ENCODE assay signal across 8 cellular contexts in the genomic region with DNA sequence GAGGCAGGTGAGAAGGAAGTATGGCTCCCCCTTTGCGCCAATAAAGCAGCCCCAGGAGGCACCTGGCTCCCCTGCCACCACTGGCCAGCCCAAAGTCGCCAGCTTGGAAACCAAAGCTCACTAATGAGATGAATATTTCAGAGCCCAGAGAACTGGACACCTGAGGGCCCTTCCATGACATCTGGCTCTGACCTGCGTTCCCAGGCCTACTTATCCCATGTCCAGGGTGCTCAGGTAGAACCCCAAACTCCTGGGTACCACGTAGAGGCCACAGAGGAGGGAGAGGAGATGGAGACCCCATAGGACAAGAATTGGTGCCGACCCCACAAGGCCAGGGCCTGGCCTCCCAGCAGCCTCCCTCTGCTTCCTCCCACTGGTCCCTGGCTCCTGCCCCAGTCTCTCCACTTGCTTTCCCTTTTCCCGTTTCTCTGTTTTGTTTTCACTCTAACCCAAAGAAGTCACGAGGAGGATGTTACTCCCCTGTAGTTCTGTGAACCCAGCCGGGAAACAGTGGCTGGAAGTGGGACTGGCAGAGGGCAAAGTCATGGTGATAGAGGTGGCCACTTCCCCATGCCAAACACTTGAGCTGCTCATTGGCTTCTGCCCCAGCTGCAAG. TPM values are rescaled to one million over a fixed set of nuclear protein-coding genes. Genes with fewer than 3 reads are reported as not detected.
A peak's percentile ranks its signal among the peaks of the same experiment; 100 is the strongest.
DNase-seq lines count a peak whose midpoint lies in the region; ATAC-seq and TF ChIP-seq lines count a peak whose summit lies in the region.

No MANE protein-coding gene starts in this region.

- H3K4me2 ChIP-seq in hepatocyte: peak overlapping the region; percentile 82

- no peaks in the 10 kb centered on the region for H3K27me3 Mint-ChIP-seq in activated CD4-positive, alpha-beta T cell treated with anti-CD3 and anti-CD28 coated beads for 36 hours

- no peaks in the 10 kb centered on the region for H3K9me3 Mint-ChIP-seq in activated CD4-positive, alpha-beta T cell treated with anti-CD3 and anti-CD28 coated beads for 36 hours (ENCODE audit: low read depth)
- H3K9me3 Mint-ChIP-seq in stimulated activated effector memory CD8-positive, alpha-beta T cell treated with anti-CD3 and anti-CD28 coated beads, Interleukin-12 subunit alpha, Interleukin-12 subunit beta, amount 100 ng/mL, for 72 hours: no peaks in the 10 kb centered on the region

- 62% methylated on average over 8 of the region's 8 CpGs for WGBS in hepatocyte (ENCODE audit: low lambda C conversion rate, missing lambda C conversion rate)

- peaks cover 6% of the 10 kb centered on the region for H3K36me3 Mint-ChIP-seq in activated CD4-positive, alpha-beta T cell treated with anti-CD3 and anti-CD28 coated beads for 36 hours (ENCODE audit: low read depth)
- H3K36me3 Mint-ChIP-seq in stimulated activated effector memory CD8-positive, alpha-beta T cell treated with anti-CD3 and anti-CD28 coated beads, Interleukin-12 subunit alpha, Interleukin-12 subunit beta, amount 100 ng/mL, for 72 hours: peaks cover 23% of the 10 kb centered on the region

- no peaks in the 10 kb centered on the region for H4K20me1 ChIP-seq in hepatocyte (ENCODE audit: insufficient read depth, poor library complexity, severe bottlenecking)

- peak overlapping the region; percentile 93 for H3K27ac ChIP-seq in hepatocyte

- DNase-seq in activated CD4-positive, alpha-beta T cell treated with anti-CD3 and anti-CD28 coated beads for 36 hours: peak; percentile 32
- DNase-seq in activated CD4-positive, alpha-beta T cell treated with anti-CD3 and anti-CD28 coated beads, Interleukin-2, amount 50 U/mL, for 1 hour: no peak
- DNase-seq in adipocyte (ENCODE audit: low read depth): no peak
- no peak for DNase-seq in hepatocyte (ENCODE audit: low spot score)
- DNase-seq in stimulated activated effector memory CD8-positive, alpha-beta T cell treated with anti-CD3 and anti-CD28 coated beads, Interleukin-12 subunit alpha, Interleukin-12 subunit beta, amount 100 ng/mL, for 72 hours (ENCODE audit: low spot score in 2 of 2): no peak
- no peak for DNase-seq in GM19240 (ENCODE audit: insufficient read length, low spot score)
- DNase-seq in dedifferentiated amniotic fluid mesenchymal stem cell (ENCODE audit: extremely low spot score): no peak
- no peak for DNase-seq in stimulated activated CD8-positive, alpha-beta memory T cell treated with anti-CD3 and anti-CD28 coated beads, Interleukin-4, amount 100 ng/mL, for 48 hours

- H3K9me3 ChIP-seq in adipocyte (ENCODE audit: control insufficient read depth, low read length) (no peaks in the 10 kb centered on the region), hepatocyte (ENCODE audit: low read depth) (no peaks in the 10 kb centered on the region)

- H3K79me2 ChIP-seq in hepatocyte: peaks cover 52% of the 10 kb centered on the region

- CTCF ChIA-PET in activated CD4-positive, alpha-beta T cell treated with anti-CD3 and anti-CD28 coated beads for 36 hours (lab: Charles Lee): interaction anchor here (0.5 to 13.7 kb wide), 13 partner anchors 9 to 396 kb away, joined by 3 to 205 read pairs (median 3); a partner anchor contains a TSS

- ATAC-seq in activated CD4-positive, alpha-beta T cell treated with anti-CD3 and anti-CD28 coated beads for 36 hours: no peak
- no peak for ATAC-seq in stimulated activated effector memory CD8-positive, alpha-beta T cell treated with anti-CD3 and anti-CD28 coated beads, Interleukin-12 subunit alpha, Interleukin-12 subunit beta, amount 100 ng/mL, for 72 hours

- H3K36me3 ChIP-seq in adipocyte (ENCODE audit: control insufficient read depth, insufficient read depth, low read length, severe bottlenecking): peaks cover 5% of the 10 kb centered on the region
- H3K36me3 ChIP-seq in hepatocyte (replicated peaks; ENCODE audit: insufficient read depth, low read depth): no peaks in the 10 kb centered on the region

- H3K9ac ChIP-seq in adipocyte (ENCODE audit: low read length): peak overlapping the region; percentile 99

- peak overlapping the region; percentile 87 for H3K4me3 Mint-ChIP-seq in activated CD4-positive, alpha-beta T cell treated with anti-CD3 and anti-CD28 coated beads for 36 hours
- H3K4me3 Mint-ChIP-seq in stimulated activated effector memory CD8-positive, alpha-beta T cell treated with anti-CD3 and anti-CD28 coated beads, Interleukin-12 subunit alpha, Interleukin-12 subunit beta, amount 100 ng/mL, for 72 hours: peak overlapping the region; percentile 88

- H3K27me3 ChIP-seq in adipocyte (replicated peaks; ENCODE audit: control insufficient read depth, insufficient read depth, low read length) (no peaks in the 10 kb centered on the region), hepatocyte (no peaks in the 10 kb centered on the region)

- intact Hi-C loops in activated CD4-positive, alpha-beta T cell treated with anti-CD3 and anti-CD28 coated beads for 36 hours (cut with DNase I, micrococcal nuclease): loop anchor here (5.0 kb wide), 2 partner anchors 106 to 381 kb away; a partner anchor contains a TSS

- peak overlapping the region; percentile 91 for H3K27ac Mint-ChIP-seq in activated CD4-positive, alpha-beta T cell treated with anti-CD3 and anti-CD28 coated beads for 36 hours
- H3K27ac Mint-ChIP-seq in stimulated activated effector memory CD8-positive, alpha-beta T cell treated with anti-CD3 and anti-CD28 coated beads, Interleukin-12 subunit alpha, Interleukin-12 subunit beta, amount 100 ng/mL, for 72 hours: peak overlapping the region; percentile 99

- H3K4me1 Mint-ChIP-seq in activated CD4-positive, alpha-beta T cell treated with anti-CD3 and anti-CD28 coated beads for 36 hours: peaks cover 62% of the 10 kb centered on the region
- peaks cover 62% of the 10 kb centered on the region for H3K4me1 Mint-ChIP-seq in stimulated activated effector memory CD8-positive, alpha-beta T cell treated with anti-CD3 and anti-CD28 coated beads, Interleukin-12 subunit alpha, Interleukin-12 subunit beta, amount 100 ng/mL, for 72 hours

- POLR2A ChIA-PET in activated CD4-positive, alpha-beta T cell treated with anti-CD3 and anti-CD28 coated beads for 36 hours (lab: Charles Lee): interaction anchor here (0.5 to 1.4 kb wide), 3 partner anchors 16 to 82 kb away, joined by 3 to 9 read pairs (median 3); a partner anchor contains a TSS

- H3K9me2 ChIP-seq in hepatocyte (replicated peaks; ENCODE audit: insufficient read depth): no peaks in the 10 kb centered on the region

- TF ChIP-seq CTCF in hepatocyte (IDR thresholded peaks at IDR 0.05; ENCODE audit: poor library complexity): no peak

- H2AFZ ChIP-seq in hepatocyte: no peak overlapping the region

- peak overlapping the region; percentile 97 for H3K4me3 ChIP-seq in adipocyte (ENCODE audit: low read length)
- peak overlapping the region; percentile 70 for H3K4me3 ChIP-seq in hepatocyte

- H3K4me1 ChIP-seq in adipocyte (ENCODE audit: control insufficient read depth, insufficient read depth, low read length): peaks cover 50% of the 10 kb centered on the region
- H3K4me1 ChIP-seq in hepatocyte (ENCODE audit: insufficient read depth): peaks cover 65% of the 10 kb centered on the region

RNA-seq across cellular contexts. Expression of a gene that starts 0.9 kb away (rescaled TPM):
- 10 to 100 TPM; 51.1 to 54.0 TPM for total RNA-seq in activated CD4-positive, alpha-beta T cell treated with anti-CD3 and anti-CD28 coated beads for 36 hours
- total RNA-seq in hepatocyte: 167 and 224 TPM in 2 replicates
- polyA plus RNA-seq in hepatocyte: 265 and 302 TPM in 2 replicates

RNA-seq across cellular contexts. Expression of a gene that starts 21.1 kb away (rescaled TPM):
- total RNA-seq in activated CD4-positive, alpha-beta T cell treated with anti-CD3 and anti-CD28 coated beads for 36 hours: 10 to 100 TPM; 17.8 to 18.5 TPM
- 48.7 and 56.3 TPM in 2 replicates for total RNA-seq in hepatocyte
- polyA plus RNA-seq in hepatocyte: 140 and 145 TPM in 2 replicates

RNA-seq across cellular contexts. Expression of a gene that starts 21.5 kb away (rescaled TPM):
- 10 to 100 TPM; 49.7 to 72.2 TPM for total RNA-seq in activated CD4-positive, alpha-beta T cell treated with anti-CD3 and anti-CD28 coated beads for 36 hours
- total RNA-seq in hepatocyte: 104 and 140 TPM in 2 replicates
- 166 and 179 TPM in 2 replicates for polyA plus RNA-seq in hepatocyte

RNA-seq across cellular contexts. Expression of a gene that starts 30.6 kb away (rescaled TPM):
- total RNA-seq in activated CD4-positive, alpha-beta T cell treated with anti-CD3 and anti-CD28 coated beads for 36 hours: under 1 TPM; 0.11 to 0.40 TPM
- 6.1 and 10.9 TPM in 2 replicates for total RNA-seq in hepatocyte
- 23.4 and 25.6 TPM in 2 replicates for polyA plus RNA-seq in hepatocyte
